ENCODE assay signal across 8 cellular contexts in the genomic region with DNA sequence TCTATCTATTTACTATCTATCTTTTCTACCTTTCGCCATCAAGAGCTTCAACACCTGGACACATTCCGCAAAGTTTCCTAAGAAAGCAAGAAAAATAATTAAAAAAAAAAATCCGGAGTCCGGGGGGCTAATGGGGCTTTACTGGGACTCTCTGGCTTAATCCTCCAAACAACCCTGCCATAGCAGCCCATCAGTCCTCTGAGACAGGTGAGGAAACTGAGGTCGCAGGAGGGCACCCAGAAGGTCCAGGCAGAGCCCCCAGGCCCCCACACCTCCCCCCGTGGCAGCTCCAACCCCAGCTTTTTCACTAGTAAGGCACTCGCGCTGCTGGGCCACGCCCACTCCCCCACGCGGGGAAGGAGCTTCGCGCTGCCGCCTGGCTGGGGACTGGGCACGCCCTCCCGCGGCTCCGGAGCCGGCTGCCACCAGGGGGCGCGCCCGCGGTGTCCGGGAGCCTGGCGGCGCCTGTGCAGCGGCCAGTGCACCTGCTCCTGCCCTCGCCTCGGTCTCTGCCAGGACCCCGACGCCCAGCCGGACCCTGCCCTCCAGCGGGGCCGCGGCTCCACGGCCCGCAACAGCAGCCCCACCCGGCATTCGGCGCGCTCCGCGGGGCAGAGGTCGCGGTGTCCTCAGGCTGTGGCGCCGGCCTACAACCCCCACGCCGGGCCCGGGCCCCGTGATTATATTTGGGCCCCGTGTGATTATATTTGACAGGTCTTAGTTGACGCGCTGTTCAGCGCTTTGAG. TPM values are rescaled to one million over a fixed set of nuclear protein-coding genes. Genes with fewer than 3 reads are reported as not detected.
DNase-seq lines count a peak whose midpoint lies in the region; ATAC-seq and TF ChIP-seq lines count a peak whose summit lies in the region.

No MANE protein-coding gene starts in this region.

- H3K27ac ChIP-seq in effector memory CD4-positive, alpha-beta T cell (ENCODE audit: insufficient read depth, low read length, poor library complexity, severe bottlenecking): no peak overlapping the region

- no peaks in the 10 kb centered on the region for H3K27me3 ChIP-seq in effector memory CD4-positive, alpha-beta T cell (replicated peaks; ENCODE audit: control insufficient read depth, insufficient read depth, low read length, poor library complexity, severe bottlenecking)

- H3K4me3 ChIP-seq in effector memory CD4-positive, alpha-beta T cell (ENCODE audit: insufficient read depth, low read depth, low read length, poor library complexity, severe bottlenecking): no peak overlapping the region
- no peak overlapping the region for H3K4me3 ChIP-seq in mucosa of descending colon

- ATAC-seq in mucosa of descending colon (peak; percentile 95), GM21360 (IDR thresholded peaks at IDR 0.05; ENCODE audit: unreplicated experiment) (no peak)

- peak; percentile 93 for TF ChIP-seq CTCF in GM13977 (IDR thresholded peaks at IDR 0.05; ENCODE audit: extremely low read depth, insufficient read depth, missing control alignments)
- peak; percentile 90 for TF ChIP-seq CTCF in mucosa of descending colon (IDR thresholded peaks at IDR 0.05)

- H3K36me3 ChIP-seq in effector memory CD4-positive, alpha-beta T cell (ENCODE audit: control insufficient read depth, insufficient read depth, low read length): no peaks in the 10 kb centered on the region
- no peaks in the 10 kb centered on the region for H3K36me3 ChIP-seq in mucosa of descending colon (ENCODE audit: low read depth)

- DNase-seq in ACHN: peak; percentile 62
- DNase-seq in GM13977 (ENCODE audit: low spot score): peak; percentile 87
- DNase-seq in NOMO-1 (lab: John Stamatoyannopoulos, UW; ENCODE audit: unreplicated experiment in 2 of 2): peak; percentile 63 to 70
- peak; percentile 92 for DNase-seq in activated CD8-positive, alpha-beta memory T cell treated with anti-CD3 and anti-CD28 coated beads for 24 hours
- peak; percentile 73 to 79 (median 74) for DNase-seq in effector memory CD4-positive, alpha-beta T cell
- peak; percentile 73 to 85 (median 81) for DNase-seq in mucosa of descending colon
- peak; percentile 72 for DNase-seq in stimulated activated CD8-positive, alpha-beta memory T cell treated with anti-CD3 and anti-CD28 coated beads, Interleukin-4, amount 100 ng/mL, for 24 hours (ENCODE audit: low read depth)

- in situ Hi-C loops in ACHN (cut with HindIII; ENCODE audit: low pct_ligation_motif_present, low pct_unique_long_range_greater_than_20kb, low sequenced_read_pairs) (no loop called here), GM13977 (cut with MboI; ENCODE audit: low pct_unique_long_range_greater_than_20kb, low sequenced_read_pairs, unreplicated experiment) (no loop called here)

- no peaks in the 10 kb centered on the region for H3K9me3 ChIP-seq in effector memory CD4-positive, alpha-beta T cell (ENCODE audit: control insufficient read depth, low read length)
- H3K9me3 ChIP-seq in mucosa of descending colon: no peaks in the 10 kb centered on the region

- H3K4me1 ChIP-seq in effector memory CD4-positive, alpha-beta T cell (ENCODE audit: control insufficient read depth, insufficient read depth, low read length, poor library complexity, severe bottlenecking): peaks cover 5% of the 10 kb centered on the region
- peaks cover 2% of the 10 kb centered on the region for H3K4me1 ChIP-seq in mucosa of descending colon (ENCODE audit: low read depth)

- intact Hi-C loops in mucosa of descending colon (cut with DNase I, micrococcal nuclease): no loop called here

RNA-seq across cellular contexts. Expression of gene SAMD11, which starts 54.1 kb away (rescaled TPM):
- total RNA-seq in mucosa of descending colon: 1 to 10 TPM; 2.2 to 4.3 (median 2.7) TPM
